ENCODE assay signal across 20 cellular contexts in the genomic region with DNA sequence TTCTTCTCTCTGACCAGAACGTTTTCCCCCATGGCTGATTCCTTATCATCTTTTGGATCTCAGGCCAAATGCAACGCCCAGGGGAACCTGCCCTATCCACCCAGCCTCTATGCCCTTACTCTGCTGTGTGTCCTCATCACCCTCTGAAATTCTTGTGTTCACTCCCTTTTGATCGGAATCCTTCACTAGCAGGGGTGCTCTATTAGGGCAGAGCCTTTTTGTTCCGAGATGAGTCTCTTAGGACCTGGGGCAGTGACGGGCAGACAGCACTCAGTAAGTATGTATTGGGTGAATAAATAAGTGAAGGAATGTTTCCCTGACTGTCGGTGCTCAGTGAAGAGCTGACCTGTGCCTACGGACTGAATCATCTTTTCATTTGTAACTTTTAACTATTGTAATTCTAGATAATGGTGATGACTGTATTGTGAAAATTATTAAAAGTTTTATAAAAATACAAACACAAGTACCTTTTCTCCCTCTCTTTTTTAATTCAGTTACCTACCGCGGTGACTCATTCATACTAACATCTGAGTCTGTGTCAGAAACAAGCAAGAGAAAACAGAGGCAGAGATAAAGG. TPM values are rescaled to one million over a fixed set of nuclear protein-coding genes. Genes with fewer than 3 reads are reported as not detected.
A peak's percentile ranks its signal among the peaks of the same experiment; 100 is the strongest.
DNase-seq lines count a peak whose midpoint lies in the region; ATAC-seq and TF ChIP-seq lines count a peak whose summit lies in the region.
"Had no signal": no experiment of that assay in that cellular context is flagged by ENCODE, and none has a peak within 500 bp of the region (broad histone marks: within the 10 kb centered on the region; RNA-seq: fewer than 3 reads in every experiment).

No MANE protein-coding gene starts in this region.

- peak overlapping the region; percentile 15 for H3K18ac ChIP-seq in H9 (ENCODE audit: insufficient read length, low read depth, low read length)

- no peaks in the 10 kb centered on the region for H3K79me2 ChIP-seq in H9 (ENCODE audit: insufficient read depth, low read length)

- no peak overlapping the region for H2BK20ac ChIP-seq in H9 (ENCODE audit: low read depth, low read length, poor library complexity, severe bottlenecking)

- H3K9me3 ChIP-seq in H9 (ENCODE audit: control insufficient read depth, low read depth, low read length) (no peaks in the 10 kb centered on the region), SJSA1 (replicated peaks) (no peaks in the 10 kb centered on the region; the same call in 1 of the 2 replicates), esophagus muscularis mucosa (no peaks in the 10 kb centered on the region)
- H3K9me3 ChIP-seq: ascending aorta, vagina had no signal

- H3K4me1 ChIP-seq in H9 (ENCODE audit: insufficient read depth, low read length) (peaks cover 13% of the 10 kb centered on the region; the same call in 1 of the 2 replicates), SJSA1 (replicated peaks) (peaks cover 57% of the 10 kb centered on the region), esophagus muscularis mucosa (no peaks in the 10 kb centered on the region)
- H3K4me1 ChIP-seq: ascending aorta, vagina had no signal

- H2BK5ac ChIP-seq in H9 (ENCODE audit: insufficient read length, low read length), result no peak overlapping the region

- H3K23me2 ChIP-seq in H9 (ENCODE audit: insufficient read length, low read depth, low read length, poor library complexity, severe bottlenecking), result no peaks in the 10 kb centered on the region

- no peaks in the 10 kb centered on the region for H4K20me1 ChIP-seq in H9 (ENCODE audit: control insufficient read depth, insufficient read depth, insufficient read length)

- no peak overlapping the region for H3K56ac ChIP-seq in H9 (ENCODE audit: insufficient read length, low read depth, low read length)

- TF ChIP-seq CTCF in H9 (conservative IDR thresholded peaks at IDR 0.05), result no peak
- TF ChIP-seq CTCF in esophagus muscularis mucosa (IDR thresholded peaks at IDR 0.05), result no peak
- no peak for TF ChIP-seq CTCF in omental fat pad (IDR thresholded peaks at IDR 0.05)

- no peak overlapping the region for H3K4me2 ChIP-seq in H9 (ENCODE audit: insufficient read depth, insufficient read length, low read length)

- TF ChIP-seq EP300 in esophagus muscularis mucosa (IDR thresholded peaks at IDR 0.05), result no peak

- no peak overlapping the region for H2BK12ac ChIP-seq in H9 (ENCODE audit: insufficient read length, low read depth, low read length)

- H3K27ac Mint-ChIP-seq in H9, result peak overlapping the region; percentile 45 to 70 (median 62); a peak in 6 of 7 replicates

- H3K36me3 ChIP-seq in SJSA1, result peaks cover 6% of the 10 kb centered on the region; the same call in 1 of the 2 replicates
- H3K36me3 ChIP-seq in esophagus muscularis mucosa, result no peaks in the 10 kb centered on the region
- H3K36me3 ChIP-seq: ascending aorta, vagina had no signal

- DNase-seq in H9 (no peak), SJSA1 (ENCODE audit: low read depth in 1 of 2, low spot score in 2 of 2) (peak; percentile 53 to 76), esophagus muscularis mucosa (ENCODE audit: extremely low spot score) (peak; percentile 60), omental fat pad (ENCODE audit: low spot score) (no peak), posterior cingulate gyrus (no peak)
- no peak for DNase-seq in activated naive CD4-positive, alpha-beta T cell treated with anti-CD3 and anti-CD28 coated beads, Interleukin-2, amount 50 U/mL, for 16 hours
- DNase-seq: activated CD4-positive, alpha-beta T cell treated with anti-CD3 and anti-CD28 coated beads, Interleukin-2, amount 50 U/mL, for 48 hours; DMS153; GM23248; KBM-7; NCI-H1417; NCI-H345; nucleus accumbens; stimulated activated naive CD4-positive, alpha-beta T cell treated with Interleukin-2 at 50 U/mL for 16 hours had no signal

- no peak for TF ChIP-seq POLR2A in esophagus muscularis mucosa (IDR thresholded peaks at IDR 0.05; ENCODE audit: low read depth)

- H3K4me1 Mint-ChIP-seq in H9, result peaks cover 29 to 39% of the 10 kb centered on the region in 2 experiments

- no peak overlapping the region for H4K91ac ChIP-seq in H9 (ENCODE audit: insufficient read length, low read depth, low read length)

- no peak overlapping the region for H2AK5ac ChIP-seq in H9 (ENCODE audit: insufficient read length, low read length)

- H3K9ac ChIP-seq in H9 (ENCODE audit: extremely low read depth, insufficient read length, low read length), result no peak overlapping the region
- H3K9ac ChIP-seq: GM23248 had no signal

- no peak overlapping the region for H4K8ac ChIP-seq in H9 (replicated peaks; ENCODE audit: insufficient read length, low read depth, low read length)

- H3K36me3 Mint-ChIP-seq in H9 (ENCODE audit: insufficient read depth in 1 of 3, low read depth in 3 of 3), result peaks cover 0 to 8% (median 7%) of the 10 kb centered on the region in 3 experiments; a peak in 5 of 7 replicates

- ATAC-seq in omental fat pad (ENCODE audit: low FRiP score), result peak; percentile 83
- no peak for ATAC-seq in GM18907 (IDR thresholded peaks at IDR 0.05; ENCODE audit: unreplicated experiment)
- ATAC-seq in HG03460 (IDR thresholded peaks at IDR 0.05; ENCODE audit: unreplicated experiment), result no peak

- no CpG with 5 or more reads among the region's 9 CpGs for WGBS in H9 (ENCODE audit: extremely low coverage, insufficient read length, low lambda C conversion rate)
- WGBS in esophagus muscularis mucosa, result 76% methylated on average over 9 of the region's 9 CpGs

- intact Hi-C loops in esophagus muscularis mucosa (cut with DNase I), result no loop called here
- intact Hi-C loops in posterior cingulate gyrus (cut with DNase I), result no loop called here

- H3K27ac ChIP-seq in H9 (ENCODE audit: insufficient read length, low read depth, low read length), result no peak overlapping the region
- peak overlapping the region; percentile 94 for H3K27ac ChIP-seq in SJSA1
- no peak overlapping the region for H3K27ac ChIP-seq in esophagus muscularis mucosa (replicated peaks in 1 of 4)
- H3K27ac ChIP-seq: ascending aorta, GM23248, skin epidermis, vagina had no signal

- no peak overlapping the region for H3T11ph ChIP-seq in H9 (ENCODE audit: low read length)

- no peak overlapping the region for H3K4me3 Mint-ChIP-seq in H9

- H3K79me1 ChIP-seq in H9 (ENCODE audit: insufficient read depth, low read depth, low read length, poor library complexity, severe bottlenecking), result no peaks in the 10 kb centered on the region

- H2BK120ac ChIP-seq in H9 (ENCODE audit: low read depth, low read length, poor library complexity, severe bottlenecking), result peak overlapping the region; percentile 19

- H3K23ac ChIP-seq in H9 (ENCODE audit: insufficient read length, low read depth, low read length), result no peak overlapping the region

- H2BK15ac ChIP-seq in H9 (ENCODE audit: low read depth, low read length), result no peak overlapping the region

- no peak overlapping the region for H2AFZ ChIP-seq in H9 (ENCODE audit: low read length)
- H2AFZ ChIP-seq: GM23248 had no signal

- no peaks in the 10 kb centered on the region for H3K27me3 Mint-ChIP-seq in H9 (ENCODE audit: low read depth)

- H3K14ac ChIP-seq in H9 (ENCODE audit: insufficient read depth, low read length), result no peak overlapping the region

- H3K27me3 ChIP-seq in H9 (ENCODE audit: insufficient read depth, low read length), result no peaks in the 10 kb centered on the region
- no peaks in the 10 kb centered on the region for H3K27me3 ChIP-seq in SJSA1 (replicated peaks)
- no peaks in the 10 kb centered on the region for H3K27me3 ChIP-seq in esophagus muscularis mucosa
- H3K27me3 ChIP-seq: ascending aorta, vagina had no signal

- H3K9me3 Mint-ChIP-seq in H9, result no peaks in the 10 kb centered on the region; a peak in 1 of 5 replicates

- H4K5ac ChIP-seq in H9 (ENCODE audit: insufficient read length, low read depth, low read length), result no peak overlapping the region

- H3K4me3 ChIP-seq in SJSA1 (no peak overlapping the region), esophagus muscularis mucosa (no peak overlapping the region)
- H3K4me3 ChIP-seq: ascending aorta, GM23248, lung, skin epidermis, vagina had no signal

- no peak overlapping the region for H3K4ac ChIP-seq in H9 (ENCODE audit: low read depth, low read length)

RNA-seq across cellular contexts. Expression of gene TENM3, which starts 4.8 kb away (rescaled TPM):
- 49.1 and 49.6 TPM in 2 replicates for total RNA-seq in H9 (2021)
- 42.6 and 90.5 TPM in 2 replicates for total RNA-seq in SJSA1 (2014; rRNA removed; shearing (Covaris generic))
- total RNA-seq in esophagus muscularis mucosa, result 10 to 100 TPM; 16.2 to 30.5 (median 28.3) TPM
- 10 to 100 TPM; 19.7 to 47.2 (median 33.0) TPM for total RNA-seq in omental fat pad

Comparison
In these comparisons a context has a peak if more than half of its experiments do, and no peak if none do; other contexts are left out.
1. DNase-seq: peak in SJSA1 (2 of 2) and esophagus muscularis mucosa (single experiment); none in H9 (single experiment), omental fat pad (single experiment), activated naive CD4-positive, alpha-beta T cell treated with anti-CD3 and anti-CD28 coated beads, Interleukin-2, amount 50 U/mL, for 16 hours (single experiment) and posterior cingulate gyrus (0 of 10).